In genomic region chr6:34564181-34564580, GRCh38 we compare ENCODE assay signal across 31 cellular contexts. TPM values are rescaled to one million over a fixed set of nuclear protein-coding genes. Genes with fewer than 3 reads are reported as not detected.
"Had no signal": no experiment of that assay in that cellular context is flagged by ENCODE, and none has a peak within 500 bp of the region (broad histone marks: within the 10 kb centered on the region; RNA-seq: fewer than 3 reads in every experiment).

No MANE protein-coding gene starts in this region.

- H3K4me1 ChIP-seq: parathyroid adenoma, psoas muscle, suprapubic skin, testis, tibial artery, transverse colon, upper lobe of right lung, uterus had no signal

- H3K4me3 ChIP-seq: neural progenitor cell, ovary, psoas muscle, skin epidermis, smooth muscle cell, spleen, suprapubic skin, testis, tibial artery, transverse colon, upper lobe of right lung, uterus had no signal

- H3K36me3 ChIP-seq: neural progenitor cell, neutrophil, ovary, spleen, suprapubic skin, tibial artery, transverse colon, upper lobe of right lung, uterus had no signal

- DNase-seq: naive thymus-derived CD4-positive, alpha-beta T cell; natural killer cell; nucleus accumbens; ovary; posterior cingulate gyrus; psoas muscle; right cardiac atrium; spleen; stimulated activated CD4-positive, alpha-beta T cell treated with anti-CD3 and anti-CD28 coated beads, Interleukin-12 subunit alpha, Interleukin-12 subunit beta, amount 100 ng/mL, for 4 hours; stimulated activated CD4-positive, alpha-beta T cell treated with anti-CD3 and anti-CD28 coated beads, Interleukin-1b, Interleukin-23, amount 100 ng/mL, for 48 hours; stimulated activated CD4-positive, alpha-beta T cell treated with anti-CD3 and anti-CD28 coated beads, Interleukin-4, amount 100 ng/mL, for 1 hour; stimulated activated CD4-positive, alpha-beta T cell treated with anti-CD3 and anti-CD28 coated beads, Interleukin-4, amount 100 ng/mL, for 4 hours; stimulated activated CD8-positive, alpha-beta memory T cell treated with anti-CD3 and anti-CD28 coated beads, Interleukin-4, amount 100 ng/mL, for 48 hours; stimulated activated naive CD4-positive, alpha-beta T cell; stimulated activated naive CD8-positive, alpha-beta T cell treated with anti-CD3 and anti-CD28 coated beads, Interleukin-15, amount 100 ng/mL, for 72 hours; stimulated activated naive CD8-positive, alpha-beta T cell treated with anti-CD3 and anti-CD28 coated beads, Interleukin-15, Interleukin-2, amounts not matched to agents 100 U/mL and 50 U/mL, for 24 hours; substantia nigra; testis; tibial artery; transverse colon; upper lobe of right lung; uterus had no signal

- H3K27me3 ChIP-seq: neural progenitor cell, ovary, testis, uterus had no signal

- H3K9ac ChIP-seq: neural progenitor cell, parathyroid adenoma had no signal

- H3K27ac ChIP-seq: neural progenitor cell, neutrophil, ovary, parathyroid adenoma, psoas muscle, skin epidermis, spleen, suprapubic skin, testis, tibial artery, transverse colon, upper lobe of right lung, uterus had no signal

- ATAC-seq: naive thymus-derived CD4-positive, alpha-beta T cell; natural killer cell; psoas muscle; right cardiac atrium; sciatic nerve; stimulated activated memory B cell treated with anti-CD40 and anti-IgM and Interleukin-4, amounts not matched to agents 10 μg/mL and 1 μg/mL and 100 μg/mL, for 72 hours; stimulated activated naive CD8-positive, alpha-beta T cell treated with anti-CD3 and anti-CD28 coated beads, Interleukin-15, amount 100 ng/mL, for 72 hours; stimulated activated naive CD8-positive, alpha-beta T cell treated with anti-CD3 and anti-CD28 coated beads, Interleukin-15, Interleukin-2, amounts not matched to agents 100 U/mL and 50 U/mL, for 24 hours; upper lobe of right lung had no signal

- H3K4me2 ChIP-seq: neural progenitor cell, smooth muscle cell had no signal

- H2AFZ ChIP-seq: neural progenitor cell, parathyroid adenoma had no signal

- H3K9me3 ChIP-seq: neutrophil, ovary, psoas muscle, spleen, suprapubic skin, testis, tibial artery, transverse colon, upper lobe of right lung, uterus had no signal

RNA-seq across cellular contexts. Expression of gene SPDEF, which starts 8.1 kb away (rescaled TPM):
- total RNA-seq: renal cortical epithelial cell, sciatic nerve, smooth muscle cell had no signal
- polyA plus RNA-seq: naive thymus-derived CD4-positive, alpha-beta T cell had no signal
